In the genomic region with DNA sequence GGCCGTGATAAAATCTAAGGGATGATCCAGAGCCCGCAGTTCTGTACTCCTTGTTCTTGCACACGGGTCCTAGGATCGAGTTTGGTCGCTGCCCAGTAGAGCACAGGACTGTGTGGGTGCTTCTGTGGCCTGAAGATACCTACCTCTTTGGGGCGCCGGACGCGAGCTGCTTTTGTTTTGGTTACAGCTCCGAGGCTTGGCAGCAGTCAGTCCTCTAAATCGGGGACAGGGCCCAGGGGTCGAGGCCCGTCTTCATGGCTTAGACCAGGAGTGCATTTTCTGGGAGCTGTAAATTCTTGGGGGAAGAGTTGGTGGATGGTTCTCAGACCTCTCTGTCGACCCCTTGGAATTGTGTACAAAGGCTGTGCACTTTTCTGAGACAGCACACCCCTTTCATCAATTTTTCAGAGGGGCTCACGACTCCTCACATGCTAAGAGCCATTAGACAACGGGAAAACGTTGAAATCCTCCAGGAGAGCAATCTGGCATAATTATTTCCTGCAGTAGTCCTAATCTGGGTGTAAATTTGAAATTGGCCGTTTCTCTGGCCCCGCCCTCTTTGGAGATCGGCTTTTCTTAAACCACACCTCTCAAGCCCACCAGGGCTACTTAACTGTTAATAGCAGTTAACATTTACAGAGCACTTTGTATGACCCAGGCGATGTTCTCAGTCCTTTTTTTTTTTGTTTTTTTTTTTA, we compare ENCODE assay signal across 8 cellular contexts. TPM values are rescaled to one million over a fixed set of nuclear protein-coding genes. Genes with fewer than 3 reads are reported as not detected.
DNase-seq lines count a peak whose midpoint lies in the region; ATAC-seq and TF ChIP-seq lines count a peak whose summit lies in the region.

No MANE protein-coding gene starts in this region.

- intact Hi-C loops in lower lobe of right lung (cut with DNase I): no loop called here

- TF ChIP-seq CTCF in GM12864 (IDR thresholded peaks at IDR 0.05; ENCODE audit: low read depth, low read length, missing control alignments): no peak
- TF ChIP-seq CTCF in lower lobe of right lung (IDR thresholded peaks at IDR 0.05): no peak
- no peak for TF ChIP-seq CTCF in suprapubic skin (IDR thresholded peaks at IDR 0.05)

- TF ChIP-seq POLR2A in suprapubic skin (IDR thresholded peaks at IDR 0.05): no peak

- ATAC-seq in lower lobe of right lung: peak; percentile 42 to 50

- no peaks in the 10 kb centered on the region for H3K36me3 ChIP-seq in ectodermal cell (ENCODE audit: control insufficient read depth, insufficient read depth, low read length)
- H3K36me3 ChIP-seq in lower lobe of right lung: peaks cover 21% of the 10 kb centered on the region
- H3K36me3 ChIP-seq in suprapubic skin: peaks cover 11% of the 10 kb centered on the region

- POLR2A ChIA-PET in HEK293T (lab: Yijun Ruan, JAX): interaction anchor here (1.3 to 1.9 kb wide), 8 partner anchors 10 to 150 kb away, joined by 5 to 15 read pairs (median 8); partner anchors contain the start of genes NXPE3 and RPL24

- DNase-seq in GM12864 (ENCODE audit: low read depth) (no peak), HEK293T (ENCODE audit: extremely low spot score) (peak; percentile 29), NCI-H1092 treated with DMSO at 0.1 percent for 48 hours (lab: John Stamatoyannopoulos, UW) (peak; percentile 43), lower lobe of right lung (peak; percentile 64), suprapubic skin (ENCODE audit: low spot score in 2 of 2) (peak in 1 of 2 donors; percentile 67), ureter (ENCODE audit: low spot score) (no peak)
- peak; percentile 43 for DNase-seq in activated CD4-positive, alpha-beta T cell treated with anti-CD3 and anti-CD28 coated beads for 48 hours

- H3K27ac ChIP-seq in ectodermal cell (ENCODE audit: insufficient read depth, low read depth, low read length, poor library complexity, severe bottlenecking) (no peak overlapping the region), lower lobe of right lung (peak overlapping the region; percentile 77), suprapubic skin (peak overlapping the region; percentile 68)

- H3K4me3 ChIP-seq in GM12864 (ENCODE audit: low read depth, low read length) (peak overlapping the region; percentile 96), ectodermal cell (ENCODE audit: insufficient read depth, low read depth, low read length) (peak overlapping the region; percentile 89), lower lobe of right lung (peak overlapping the region; percentile 96), suprapubic skin (peak overlapping the region; percentile 84)

- H3K9me3 ChIP-seq in ectodermal cell (ENCODE audit: control insufficient read depth, low read length): no peaks in the 10 kb centered on the region
- H3K9me3 ChIP-seq in lower lobe of right lung: no peaks in the 10 kb centered on the region
- H3K9me3 ChIP-seq in suprapubic skin: no peaks in the 10 kb centered on the region

- no peak for TF ChIP-seq EP300 in suprapubic skin (IDR thresholded peaks at IDR 0.05)

- no peaks in the 10 kb centered on the region for H3K27me3 ChIP-seq in ectodermal cell (ENCODE audit: control insufficient read depth, insufficient read depth, low read length, poor library complexity, severe bottlenecking)
- H3K27me3 ChIP-seq in lower lobe of right lung (ENCODE audit: low read depth): no peaks in the 10 kb centered on the region
- no peaks in the 10 kb centered on the region for H3K27me3 ChIP-seq in suprapubic skin

- CTCF ChIA-PET in HEK293T (lab: Yijun Ruan, JAX): no interaction called here

- H3K4me1 ChIP-seq in ectodermal cell (ENCODE audit: control insufficient read depth, insufficient read depth, low read length) (no peaks in the 10 kb centered on the region), lower lobe of right lung (peaks cover 15% of the 10 kb centered on the region), suprapubic skin (peaks cover 20% of the 10 kb centered on the region)

- WGBS in ectodermal cell, 2 experiments: 2 to 3% methylated on average over 21 of the region's 21 CpGs
- under 1% methylated on average over 20 of the region's 21 CpGs for WGBS in suprapubic skin

TF ChIP-seq in HEK293T, 16 proteins besides CTCF, POLR2A, EP300 and RAD21:
- TF ChIP-seq NFRKB (IDR thresholded peaks at IDR 0.05): no peak
- TF ChIP-seq BHLHE40 (IDR thresholded peaks at IDR 0.05; ENCODE audit: borderline replicate concordance): no peak
- TF ChIP-seq LEF1 (IDR thresholded peaks at IDR 0.05; ENCODE audit: borderline replicate concordance): no peak
- TF ChIP-seq CTBP1 (IDR thresholded peaks at IDR 0.05; ENCODE audit: borderline replicate concordance): no peak
- TF ChIP-seq SP1 (IDR thresholded peaks at IDR 0.05): no peak
TF ChIP-seq in HEK293T: peak in this region for 0.

RNA-seq across cellular contexts. Expression of gene CEP97, which starts 0.9 kb away (rescaled TPM):
- 20.4 TPM for polyA plus RNA-seq in ectodermal cell (2013, experiment 1 of 4)
- 16.3 TPM for polyA plus RNA-seq in ectodermal cell (2013, experiment 2 of 4)
- 14.1 TPM for polyA plus RNA-seq in ectodermal cell (2013, experiment 3 of 4)
- polyA plus RNA-seq in ectodermal cell (2013, experiment 4 of 4): 16.5 TPM
- total RNA-seq in lower lobe of right lung: 8.0 TPM
- 1 to 10 TPM; 8.5 to 9.2 (median 8.9) TPM for total RNA-seq in suprapubic skin
- total RNA-seq in ureter: 9.1 TPM

RNA-seq across cellular contexts. Expression of gene RPL24, which starts 38.8 kb away (rescaled TPM):
- 1,962 TPM for polyA plus RNA-seq in ectodermal cell (2013, experiment 1 of 4)
- polyA plus RNA-seq in ectodermal cell (2013, experiment 2 of 4): 1,828 TPM
- polyA plus RNA-seq in ectodermal cell (2013, experiment 3 of 4): 2,592 TPM
- 2,881 TPM for polyA plus RNA-seq in ectodermal cell (2013, experiment 4 of 4)
- total RNA-seq in lower lobe of right lung: 793 TPM
- total RNA-seq in suprapubic skin: 1,000 to 10,000 TPM in 2 of 4 donors, 100 to 1,000 TPM in 2; 775 to 1,097 (median 922) TPM
- total RNA-seq in ureter: 1,195 TPM

RNA-seq across cellular contexts. Expression of gene ZBTB11, which starts 48.4 kb away (rescaled TPM):
- 12.2 TPM for polyA plus RNA-seq in ectodermal cell (2013, experiment 1 of 4)
- polyA plus RNA-seq in ectodermal cell (2013, experiment 2 of 4): 11.8 TPM
- polyA plus RNA-seq in ectodermal cell (2013, experiment 3 of 4): 10.2 TPM
- polyA plus RNA-seq in ectodermal cell (2013, experiment 4 of 4): 12.2 TPM
- total RNA-seq in lower lobe of right lung: 23.5 TPM
- total RNA-seq in suprapubic skin: 10 to 100 TPM; 27.3 to 47.8 (median 29.2) TPM
- 19.1 TPM for total RNA-seq in ureter

RNA-seq across cellular contexts. Expression of gene NXPE3, which starts 53.7 kb away (rescaled TPM):
- polyA plus RNA-seq in ectodermal cell (2013, experiment 1 of 4): 20.1 TPM
- polyA plus RNA-seq in ectodermal cell (2013, experiment 2 of 4): 19.3 TPM
- polyA plus RNA-seq in ectodermal cell (2013, experiment 3 of 4): 13.2 TPM
- polyA plus RNA-seq in ectodermal cell (2013, experiment 4 of 4): 15.4 TPM
- 22.0 TPM for total RNA-seq in lower lobe of right lung
- 1 to 10 TPM; 2.2 to 5.8 (median 3.6) TPM for total RNA-seq in suprapubic skin
- total RNA-seq in ureter: 14.5 TPM

Comparison
In these comparisons a context has a peak if more than half of its experiments do, and no peak if none do; other contexts are left out.
1. DNase-seq: peak in HEK293T (single experiment), NCI-H1092 treated with DMSO at 0.1 percent for 48 hours (single experiment), activated CD4-positive, alpha-beta T cell treated with anti-CD3 and anti-CD28 coated beads for 48 hours (single experiment) and lower lobe of right lung (single experiment); none in GM12864 (single experiment) and ureter (single experiment).
2. Peak in every context shown above with its lines, with median percentiles within 50 percentile points of each other: H3K4me3 ChIP-seq.